Comparison of ENCODE assay signal across 18 cellular contexts in genomic region chr4:100340534-100341364, GRCh38.
DNase-seq lines count a peak whose midpoint lies in the region; ATAC-seq, FAIRE-seq and TF ChIP-seq lines count a peak whose summit lies in the region.
"Had no signal": no experiment of that assay in that cellular context is flagged by ENCODE, and none has a peak within 500 bp of the region (broad histone marks: within the 10 kb centered on the region; RNA-seq: fewer than 3 reads in every experiment).

No MANE protein-coding gene starts in this region.

- H3K27me3 ChIP-seq in BJ (ENCODE audit: control insufficient read depth, insufficient read depth, low read length) (no peaks in the 10 kb centered on the region), neural progenitor cell (no peaks in the 10 kb centered on the region), Peyer's patch (no peaks in the 10 kb centered on the region)
- H3K27me3 ChIP-seq: BE2C, gastroesophageal sphincter, upper lobe of left lung had no signal

- no peak for ATAC-seq in HG02870 (IDR thresholded peaks at IDR 0.05; ENCODE audit: unreplicated experiment)
- ATAC-seq: gastroesophageal sphincter; GM12878; PC-3; stimulated activated naive B cell treated with anti-CD40 and anti-IgM and Interleukin-4, amounts not matched to agents 10 μg/mL and 1 μg/mL and 100 μg/mL, for 72 hours had no signal

- H2AFZ ChIP-seq in neural progenitor cell (replicated peaks): peak overlapping the region; percentile 54

- FAIRE-seq in D721Med (lab: Jason Lieb, UNC): no peak
- FAIRE-seq: GM12878 had no signal

- POLR2A ChIA-PET in BJ (lab: Charles Lee): interaction anchor here (0.7 kb wide), 1 partner anchor 41 kb away, joined by 4 read pairs; no protein-coding TSS in a partner anchor

- no peak for TF ChIP-seq POLR2A in Peyer's patch (IDR thresholded peaks at IDR 0.05)

- H3K4me1 Mint-ChIP-seq in neural progenitor cell: no peaks in the 10 kb centered on the region
- H3K4me1 Mint-ChIP-seq: immature natural killer cell; stimulated activated naive B cell treated with anti-CD40 and anti-IgM and Interleukin-4, amounts not matched to agents 10 μg/mL and 1 μg/mL and 100 μg/mL, for 72 hours had no signal

- H3K9ac ChIP-seq in neural progenitor cell: no peak overlapping the region

- H3K9me3 ChIP-seq in neural progenitor cell (ENCODE audit: low read depth) (peaks cover 5% of the 10 kb centered on the region), Peyer's patch (no peaks in the 10 kb centered on the region)
- H3K9me3 ChIP-seq: BE2C had no signal

- no peak overlapping the region for H3K4me3 Mint-ChIP-seq in neural progenitor cell
- H3K4me3 Mint-ChIP-seq: immature natural killer cell; stimulated activated naive B cell treated with anti-CD40 and anti-IgM and Interleukin-4, amounts not matched to agents 10 μg/mL and 1 μg/mL and 100 μg/mL, for 72 hours had no signal

- H3K36me3 ChIP-seq in BJ (ENCODE audit: control insufficient read depth, insufficient read depth, low read length) (no peaks in the 10 kb centered on the region), neural progenitor cell (no peaks in the 10 kb centered on the region), Peyer's patch (no peaks in the 10 kb centered on the region)
- H3K36me3 ChIP-seq: BE2C, gastroesophageal sphincter, upper lobe of left lung, WERI-Rb-1 had no signal

- no peaks in the 10 kb centered on the region for H3K27me3 Mint-ChIP-seq in neural progenitor cell (ENCODE audit: insufficient read depth, low read depth)

- H3K9me3 Mint-ChIP-seq in neural progenitor cell: peaks cover 7% of the 10 kb centered on the region

- no peaks in the 10 kb centered on the region for H3F3A ChIP-seq in neural progenitor cell (ENCODE audit: low read depth)

- no peaks in the 10 kb centered on the region for H3K36me3 Mint-ChIP-seq in neural progenitor cell
- H3K36me3 Mint-ChIP-seq: immature natural killer cell; stimulated activated naive B cell treated with anti-CD40 and anti-IgM and Interleukin-4, amounts not matched to agents 10 μg/mL and 1 μg/mL and 100 μg/mL, for 72 hours had no signal

- no peak overlapping the region for H3K4me2 ChIP-seq in neural progenitor cell

- H3K27ac ChIP-seq in neural progenitor cell: no peak overlapping the region
- no peak overlapping the region for H3K27ac ChIP-seq in Peyer's patch
- H3K27ac ChIP-seq: gastroesophageal sphincter, upper lobe of left lung, WERI-Rb-1 had no signal

- DNase-seq in BJ (ENCODE audit: low read depth): peak; percentile 80
- peak; percentile 18 for DNase-seq in NCI-H226
- DNase-seq in choroid plexus epithelial cell (ENCODE audit: low read depth): peak; percentile 66
- DNase-seq in neural progenitor cell (ENCODE audit: low spot score): no peak
- DNase-seq in Peyer's patch: no peak
- DNase-seq in SW 1271 (lab: John Stamatoyannopoulos, UW): no peak
- no peak for DNase-seq in D721Med (ENCODE audit: insufficient read length, low spot score)
- DNase-seq: activated gamma-delta T cell treated with Interleukin-2 at 50 U/mL for 16 hours; BE2C; effector CD4-positive, alpha-beta T cell; immature natural killer cell; PC-3; stimulated activated naive B cell treated with anti-CD40 and anti-IgM and Interleukin-4, amounts not matched to agents 10 μg/mL and 1 μg/mL and 100 μg/mL, for 72 hours; upper lobe of left lung; WERI-Rb-1 had no signal

- TF ChIP-seq CTCF in BJ (IDR thresholded peaks at IDR 0.05; ENCODE audit: insufficient read depth, low read depth, low read length) (no peak), choroid plexus epithelial cell (conservative IDR thresholded peaks at IDR 0.05; ENCODE audit: low read depth, low read length) (no peak), neural progenitor cell (IDR thresholded peaks at IDR 0.05) (no peak), Peyer's patch (IDR thresholded peaks at IDR 0.05) (no peak), D721Med (IDR thresholded peaks at IDR 0.05; ENCODE audit: insufficient read depth, missing control alignments) (no peak)

- no peak overlapping the region for H3K27ac Mint-ChIP-seq in neural progenitor cell
- H3K27ac Mint-ChIP-seq: immature natural killer cell; stimulated activated naive B cell treated with anti-CD40 and anti-IgM and Interleukin-4, amounts not matched to agents 10 μg/mL and 1 μg/mL and 100 μg/mL, for 72 hours had no signal

- CTCF ChIA-PET in BJ (lab: Yijun Ruan, JAX): no interaction called here

- H4K20me1 ChIP-seq in neural progenitor cell (ENCODE audit: low read depth): no peaks in the 10 kb centered on the region

- H3K4me1 ChIP-seq in neural progenitor cell: no peaks in the 10 kb centered on the region
- no peaks in the 10 kb centered on the region for H3K4me1 ChIP-seq in Peyer's patch
- H3K4me1 ChIP-seq: BE2C, gastroesophageal sphincter, upper lobe of left lung had no signal

- H3K4me3 ChIP-seq in BJ (ENCODE audit: low read depth, low read length): no peak overlapping the region
- H3K4me3 ChIP-seq in choroid plexus epithelial cell (ENCODE audit: low read depth, low read length): no peak overlapping the region
- H3K4me3 ChIP-seq in neural progenitor cell: no peak overlapping the region
- no peak overlapping the region for H3K4me3 ChIP-seq in Peyer's patch
- H3K4me3 ChIP-seq: gastroesophageal sphincter, GM12878, upper lobe of left lung had no signal

- H3K79me2 ChIP-seq in neural progenitor cell (ENCODE audit: low read depth): no peaks in the 10 kb centered on the region

Comparison
In these comparisons a context has a peak if more than half of its experiments do, and no peak if none do; other contexts are left out.
1. DNase-seq: peak in BJ (single experiment), NCI-H226 (single experiment) and choroid plexus epithelial cell (single experiment); none in neural progenitor cell (single experiment), Peyer's patch (0 of 3), SW 1271 (0 of 2) and D721Med (single experiment).